In the genomic region with DNA sequence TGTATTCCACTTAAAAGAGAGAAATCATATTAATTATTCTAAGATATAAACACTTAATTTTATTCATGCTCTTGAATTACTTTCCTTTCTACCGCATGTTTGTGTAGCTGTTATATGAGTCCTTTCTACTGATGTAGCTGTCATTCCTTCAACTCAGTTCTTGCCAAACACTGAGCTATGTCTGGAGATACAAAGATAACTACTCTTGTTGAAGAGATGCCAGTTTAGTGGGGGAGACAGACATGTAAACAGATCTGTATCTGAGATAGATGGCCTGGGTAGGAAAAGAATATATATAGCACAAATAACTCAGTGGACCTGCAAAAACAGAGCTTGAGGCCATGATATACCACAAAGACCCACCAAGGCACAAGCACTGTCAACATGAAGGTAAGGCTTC, we compare ENCODE assay signal across 19 cellular contexts.
DNase-seq lines count a peak whose midpoint lies in the region; ATAC-seq and TF ChIP-seq lines count a peak whose summit lies in the region.
"Had no signal": no experiment of that assay in that cellular context is flagged by ENCODE, and none has a peak within 500 bp of the region (broad histone marks: within the 10 kb centered on the region; RNA-seq: fewer than 3 reads in every experiment).

No MANE protein-coding gene starts in this region.

- no peaks in the 10 kb centered on the region for H3K9me2 ChIP-seq in OCI-LY7 (ENCODE audit: insufficient read depth, low read length)

- H3K27ac ChIP-seq in left lung (no peak overlapping the region), left ventricle myocardium inferior (replicated peaks) (no peak overlapping the region), OCI-LY7 (ENCODE audit: low read depth, low read length, poor library complexity, severe bottlenecking) (no peak overlapping the region)
- H3K27ac ChIP-seq: Peyer's patch had no signal

- no peaks in the 10 kb centered on the region for H3K36me3 Mint-ChIP-seq in natural killer cell treated with Interleukin-12 subunit alpha and Interleukin-12 subunit beta and Interleukin-15 and Interleukin-18, amount 100 ng/mL, for 72 hours

- H3K4me2 ChIP-seq in OCI-LY7 (ENCODE audit: low read length), result no peak overlapping the region

- H3K27me3 Mint-ChIP-seq in natural killer cell treated with Interleukin-12 subunit alpha and Interleukin-12 subunit beta and Interleukin-15 and Interleukin-18, amount 100 ng/mL, for 72 hours, result no peaks in the 10 kb centered on the region

- H4K20me1 ChIP-seq in OCI-LY7 (ENCODE audit: insufficient read depth, low read length), result no peaks in the 10 kb centered on the region

- no peak overlapping the region for H2AFZ ChIP-seq in OCI-LY7 (ENCODE audit: low read length)

- no peak for TF ChIP-seq CTCF in AG04449 (IDR thresholded peaks at IDR 0.05; ENCODE audit: insufficient read depth, low read length, missing control alignments)
- TF ChIP-seq CTCF in LNCaP clone FGC (IDR thresholded peaks at IDR 0.05; ENCODE audit: control insufficient read depth, extremely low read depth, insufficient read depth), result no peak
- TF ChIP-seq CTCF in left lung (IDR thresholded peaks at IDR 0.05), result no peak
- no peak for TF ChIP-seq CTCF in left ventricle myocardium inferior (IDR thresholded peaks at IDR 0.05; ENCODE audit: borderline replicate concordance)
- no peak for TF ChIP-seq CTCF in OCI-LY7 (conservative IDR thresholded peaks at IDR 0.05; ENCODE audit: low read length)

- intact Hi-C loops in left lung (cut with DNase I), result no loop called here
- intact Hi-C loops in left ventricle myocardium inferior (cut with micrococcal nuclease), result no loop called here
- intact Hi-C loops in OCI-LY7 (cut with micrococcal nuclease; ENCODE audit: unreplicated experiment), result no loop called here

- H3K4me3 ChIP-seq in AG04449 (ENCODE audit: low read depth, low read length) (no peak overlapping the region), LNCaP clone FGC (ENCODE audit: low read depth, low read length) (no peak overlapping the region), left lung (no peak overlapping the region), left ventricle myocardium inferior (no peak overlapping the region), OCI-LY7 (ENCODE audit: low read depth, low read length, poor library complexity, severe bottlenecking) (no peak overlapping the region)
- H3K4me3 ChIP-seq: Peyer's patch had no signal

- CTCF ChIA-PET in AG04449 (lab: Yijun Ruan, JAX), result interaction anchor here (5.4 kb wide), 1 partner anchor 11 kb away, joined by 40 read pairs; no protein-coding TSS in a partner anchor
- CTCF ChIA-PET in OCI-LY7 (lab: Charles Lee; ENCODE audit: unreplicated experiment), result no interaction called here

- DNase-seq in AG04449 (ENCODE audit: low read depth, low spot score), result peak; percentile 12
- DNase-seq in LNCaP clone FGC (ENCODE audit: low read depth), result peak; percentile 49
- DNase-seq in astrocyte of the hippocampus (ENCODE audit: low read depth, low spot score), result peak; percentile 13
- DNase-seq in iris pigment epithelial cell (ENCODE audit: low read depth), result peak; percentile 86
- no peak for DNase-seq in left lung
- no peak for DNase-seq in natural killer cell treated with Interleukin-12 subunit alpha and Interleukin-12 subunit beta and Interleukin-15 and Interleukin-18, amount 100 ng/mL, for 72 hours (ENCODE audit: low spot score)
- DNase-seq in left ventricle myocardium inferior, result no peak
- no peak for DNase-seq in OCI-LY7 (ENCODE audit: low spot score)
- DNase-seq: 8988T, C1 segment of cervical spinal cord, DND-41, GF-D8, KG1, MM.1S, NCI-H1092 treated with DMSO at 0.1 percent for 48 hours, NCI-H2081 treated with DMSO at 0.1 percent for 48 hours, NCI-H524, Peyer's patch, Right ventricle myocardium superior had no signal

- H3K36me3 ChIP-seq in left lung, result no peaks in the 10 kb centered on the region
- no peaks in the 10 kb centered on the region for H3K36me3 ChIP-seq in left ventricle myocardium inferior
- no peaks in the 10 kb centered on the region for H3K36me3 ChIP-seq in OCI-LY7 (ENCODE audit: insufficient read depth, low read length)
- H3K36me3 ChIP-seq: Peyer's patch had no signal

- H3K4me3 Mint-ChIP-seq in natural killer cell treated with Interleukin-12 subunit alpha and Interleukin-12 subunit beta and Interleukin-15 and Interleukin-18, amount 100 ng/mL, for 72 hours, result no peak overlapping the region

- no peaks in the 10 kb centered on the region for H3K79me2 ChIP-seq in OCI-LY7 (ENCODE audit: insufficient read depth, low read depth, low read length)

- POLR2A ChIA-PET in AG04449 (lab: Yijun Ruan, JAX), result no interaction called here
- POLR2A ChIA-PET in OCI-LY7 (lab: Charles Lee), result interaction anchor here (0.6 to 0.7 kb wide), 3 partner anchors 30 to 763 kb away, joined by 3 to 4 read pairs (median 3); no protein-coding TSS in a partner anchor

- H3K4me1 ChIP-seq in left lung (peaks cover 0 to 42% of the 10 kb centered on the region in 2 donors), left ventricle myocardium inferior (no peaks in the 10 kb centered on the region), OCI-LY7 (ENCODE audit: insufficient read depth, low read length, poor library complexity, severe bottlenecking) (no peaks in the 10 kb centered on the region)
- H3K4me1 ChIP-seq: Peyer's patch had no signal

- H3K27me3 ChIP-seq in left lung (no peaks in the 10 kb centered on the region), left ventricle myocardium inferior (ENCODE audit: low read depth) (no peaks in the 10 kb centered on the region)
- H3K27me3 ChIP-seq: Peyer's patch had no signal

- no peak for ATAC-seq in left lung
- ATAC-seq in natural killer cell treated with Interleukin-12 subunit alpha and Interleukin-12 subunit beta and Interleukin-15 and Interleukin-18, amount 100 ng/mL, for 72 hours, result no peak

- peaks cover 5 to 16% of the 10 kb centered on the region in 2 donors for H3K4me1 Mint-ChIP-seq in natural killer cell treated with Interleukin-12 subunit alpha and Interleukin-12 subunit beta and Interleukin-15 and Interleukin-18, amount 100 ng/mL, for 72 hours (ENCODE audit: low read depth in 2 of 2)

- H3K9me3 Mint-ChIP-seq in natural killer cell treated with Interleukin-12 subunit alpha and Interleukin-12 subunit beta and Interleukin-15 and Interleukin-18, amount 100 ng/mL, for 72 hours, result no peaks in the 10 kb centered on the region

- no TSS peak for BruUV-seq in OCI-LY7 (replicated peaks; lab: Mats Ljungman, UMichigan)

- no peaks in the 10 kb centered on the region for H3K9me3 ChIP-seq in left lung
- no peaks in the 10 kb centered on the region for H3K9me3 ChIP-seq in left ventricle myocardium inferior (replicated peaks)
- no peaks in the 10 kb centered on the region for H3K9me3 ChIP-seq in OCI-LY7 (ENCODE audit: low read length)
- H3K9me3 ChIP-seq: Peyer's patch had no signal

- H3K27ac Mint-ChIP-seq in natural killer cell treated with Interleukin-12 subunit alpha and Interleukin-12 subunit beta and Interleukin-15 and Interleukin-18, amount 100 ng/mL, for 72 hours, result no peak overlapping the region

Comparison
In these comparisons a context has a peak if more than half of its experiments do, and no peak if none do; other contexts are left out.
1. DNase-seq: peak in AG04449 (single experiment), LNCaP clone FGC (single experiment), astrocyte of the hippocampus (single experiment) and iris pigment epithelial cell (single experiment); none in left lung (0 of 2), natural killer cell treated with Interleukin-12 subunit alpha and Interleukin-12 subunit beta and Interleukin-15 and Interleukin-18, amount 100 ng/mL, for 72 hours (single experiment), left ventricle myocardium inferior (single experiment) and OCI-LY7 (single experiment).